Comparison of ENCODE assay signal across 22 cellular contexts in genomic region chr16:4938683-4939030, GRCh38. TPM values are rescaled to one million over a fixed set of nuclear protein-coding genes. Genes with fewer than 3 reads are reported as not detected.
"Had no signal": no experiment of that assay in that cellular context is flagged by ENCODE, and none has a peak within 500 bp of the region (broad histone marks: within the 10 kb centered on the region; RNA-seq: fewer than 3 reads in every experiment).

No MANE protein-coding gene starts in this region.

- H3K4me3 ChIP-seq: lower lobe of right lung, thoracic aorta had no signal

- H3K4me3 Mint-ChIP-seq: activated B cell treated with CpG ODN at 0.5 μM for 24 hours; activated CD8-positive, alpha-beta T cell treated with anti-CD3 and anti-CD28 coated beads, Interleukin-2, amount 10 ng/mL, durations not matched to agents 7 days and 5 days; stimulated activated naive CD8-positive, alpha-beta T cell treated with anti-CD3 and anti-CD28 coated beads, Interleukin-15, amount 100 ng/mL, for 72 hours; T-helper 2 cell treated with Interferon-gamma antibody and Interleukin-4, amounts not matched to agents 5 μg/mL and 100 μg/mL, for 36 hours had no signal

- H3K36me3 Mint-ChIP-seq: activated naive CD8-positive, alpha-beta T cell; mesothelial cell of epicardium had no signal

- H3K36me3 ChIP-seq: lower lobe of right lung, thoracic aorta had no signal

- H3K9me3 Mint-ChIP-seq: activated B cell treated with CpG ODN at 0.5 μM for 24 hours; activated T-cell treated with anti-CD3 and anti-CD28 coated beads, Interleukin-2, amount 50 U/mL, for 72 hours; mesothelial cell of epicardium; stimulated activated naive CD8-positive, alpha-beta T cell treated with anti-CD3 and anti-CD28 coated beads, Interleukin-15, amount 100 ng/mL, for 72 hours; T-helper 2 cell treated with Interferon-gamma antibody and Interleukin-4, amounts not matched to agents 5 μg/mL and 100 μg/mL, for 36 hours had no signal

- ATAC-seq: activated CD8-positive, alpha-beta T cell treated with anti-CD3 and anti-CD28 coated beads, Interleukin-2, amount 10 ng/mL, durations not matched to agents 7 days and 5 days; activated T-cell treated with anti-CD3 and anti-CD28 coated beads, Interleukin-2, amount 50 U/mL, for 72 hours; left cardiac atrium; lower lobe of right lung; stimulated activated naive CD8-positive, alpha-beta T cell treated with anti-CD3 and anti-CD28 coated beads, Interleukin-15, amount 100 ng/mL, for 72 hours had no signal

- DNase-seq: activated B cell treated with CpG ODN at 0.5 μM for 24 hours; activated CD4-positive, alpha-beta T cell treated with anti-CD3 and anti-CD28 coated beads for 48 hours; activated CD8-positive, alpha-beta memory T cell treated with anti-CD3 and anti-CD28 coated beads, Interleukin-2, amount 50 U/mL, for 4 hours; activated CD8-positive, alpha-beta T cell treated with anti-CD3 and anti-CD28 coated beads, Interleukin-2, amount 10 ng/mL, durations not matched to agents 7 days and 5 days; activated gamma-delta T cell treated with Interleukin-2 at 50 U/mL for 16 hours; activated T-cell treated with anti-CD3 and anti-CD28 coated beads, Interleukin-2, amount 50 U/mL, for 72 hours; anterior cingulate cortex; left cardiac atrium; lower lobe of right lung; stimulated activated CD4-positive, alpha-beta T cell treated with anti-CD3 and anti-CD28 coated beads, Interleukin-1b, Interleukin-23, amount 100 ng/mL, for 48 hours; stimulated activated naive CD8-positive, alpha-beta T cell treated with anti-CD3 and anti-CD28 coated beads, Interleukin-15, amount 100 ng/mL, for 72 hours; SW 1271 had no signal

- H3K27ac Mint-ChIP-seq: activated B cell treated with CpG ODN at 0.5 μM for 24 hours; activated CD8-positive, alpha-beta T cell treated with anti-CD3 and anti-CD28 coated beads, Interleukin-2, amount 10 ng/mL, durations not matched to agents 7 days and 5 days; activated naive CD8-positive, alpha-beta T cell; activated T-cell treated with anti-CD3 and anti-CD28 coated beads, Interleukin-2, amount 50 U/mL, for 72 hours; mesothelial cell of epicardium; stimulated activated naive CD8-positive, alpha-beta T cell treated with anti-CD3 and anti-CD28 coated beads, Interleukin-15, amount 100 ng/mL, for 72 hours; T-helper 2 cell treated with Interferon-gamma antibody and Interleukin-4, amounts not matched to agents 5 μg/mL and 100 μg/mL, for 36 hours had no signal

- FAIRE-seq: bronchial epithelial cell, endometrium had no signal

- H3K9me3 ChIP-seq: lower lobe of right lung, thoracic aorta had no signal

RNA-seq across cellular contexts. Expression of gene PPL, which starts 1.7 kb away (rescaled TPM):
- total RNA-seq: activated CD8-positive, alpha-beta T cell treated with anti-CD3 and anti-CD28 coated beads, Interleukin-2, amount 10 ng/mL, durations not matched to agents 7 days and 5 days had no signal

RNA-seq across cellular contexts. Expression of gene SEC14L5, which starts 19.5 kb away (rescaled TPM):
- total RNA-seq: activated B cell treated with CpG ODN at 0.5 μM for 24 hours; activated CD8-positive, alpha-beta T cell treated with anti-CD3 and anti-CD28 coated beads, Interleukin-2, amount 10 ng/mL, durations not matched to agents 7 days and 5 days; chondrocyte; osteocyte; pulmonary artery endothelial cell; ureter had no signal
